In the genomic region with DNA sequence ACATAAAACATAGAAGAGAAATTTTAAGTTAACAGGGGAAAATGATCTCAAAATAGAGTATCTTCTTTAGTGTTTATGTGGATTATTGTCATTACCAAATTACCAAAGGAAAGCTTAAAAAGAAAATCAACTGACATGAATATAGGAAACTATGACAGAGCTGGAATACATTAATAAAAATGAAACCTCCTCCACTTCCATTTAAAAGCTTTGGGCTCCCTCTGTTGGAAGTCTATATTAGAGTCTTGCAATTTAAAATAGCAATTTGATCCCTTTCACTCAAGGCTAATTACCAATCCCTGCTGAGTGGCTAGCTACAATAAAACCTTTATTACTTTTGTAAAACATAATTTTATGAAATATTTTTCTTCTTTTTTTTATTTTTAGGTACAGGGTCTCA, we compare ENCODE assay signal across 8 cellular contexts.
A peak's percentile ranks its signal among the peaks of the same experiment; 100 is the strongest.
DNase-seq lines count a peak whose midpoint lies in the region; ATAC-seq and TF ChIP-seq lines count a peak whose summit lies in the region.

No MANE protein-coding gene starts in this region.

- peaks cover 20% of the 10 kb centered on the region for H3K36me3 Mint-ChIP-seq in activated CD8-positive, alpha-beta memory T cell treated with anti-CD3 and anti-CD28 coated beads, Interleukin-2, amount 10 ng/mL, durations not matched to agents 7 days and 5 days
- H3K36me3 Mint-ChIP-seq in activated B cell treated with CpG ODN at 0.5 μM for 24 hours (ENCODE audit: low read depth): peaks cover 4% of the 10 kb centered on the region

- TF ChIP-seq CTCF in activated B cell treated with CpG ODN at 0.5 μM for 24 hours (IDR thresholded peaks at IDR 0.05) (no peak), uterus (IDR thresholded peaks at IDR 0.05) (peak; percentile 40 to 56 (median 53))

- H3K9me3 Mint-ChIP-seq in activated CD8-positive, alpha-beta memory T cell treated with anti-CD3 and anti-CD28 coated beads, Interleukin-2, amount 10 ng/mL, durations not matched to agents 7 days and 5 days (ENCODE audit: low read depth): no peaks in the 10 kb centered on the region
- H3K9me3 Mint-ChIP-seq in activated B cell treated with CpG ODN at 0.5 μM for 24 hours: no peaks in the 10 kb centered on the region

- no peaks in the 10 kb centered on the region for H3K27me3 ChIP-seq in uterus

- H3K9me3 ChIP-seq in uterus: no peaks in the 10 kb centered on the region

- H3K27ac Mint-ChIP-seq in activated CD8-positive, alpha-beta memory T cell treated with anti-CD3 and anti-CD28 coated beads, Interleukin-2, amount 10 ng/mL, durations not matched to agents 7 days and 5 days: no peak overlapping the region
- H3K27ac Mint-ChIP-seq in activated B cell treated with CpG ODN at 0.5 μM for 24 hours: no peak overlapping the region

- CTCF ChIA-PET in activated CD8-positive, alpha-beta memory T cell treated with anti-CD3 and anti-CD28 coated beads, Interleukin-2, amount 10 ng/mL, durations not matched to agents 7 days and 5 days (lab: Charles Lee): interaction anchor here (1.0 to 1.7 kb wide), 4 partner anchors 12 to 919 kb away, joined by 3 to 9 read pairs (median 4); no protein-coding TSS in a partner anchor
- CTCF ChIA-PET in activated B cell treated with CpG ODN at 0.5 μM for 24 hours (lab: Charles Lee): interaction anchor here (1.2 to 3.4 kb wide), 4 partner anchors 310 to 919 kb away, joined by 6 to 23 read pairs (median 8); no protein-coding TSS in a partner anchor

- H3K4me1 Mint-ChIP-seq in activated CD8-positive, alpha-beta memory T cell treated with anti-CD3 and anti-CD28 coated beads, Interleukin-2, amount 10 ng/mL, durations not matched to agents 7 days and 5 days: peaks cover 29% of the 10 kb centered on the region
- H3K4me1 Mint-ChIP-seq in activated B cell treated with CpG ODN at 0.5 μM for 24 hours: peaks cover 43% of the 10 kb centered on the region

- intact Hi-C loops in activated B cell treated with CpG ODN at 0.5 μM for 24 hours (cut with micrococcal nuclease) (loop anchor here (1.0 to 5.0 kb wide), 11 partner anchors 131 to 1565 kb away; a partner anchor contains a TSS), uterus (cut with DNase I; ENCODE audit: low total_unique reads) (no loop called here)

- TF ChIP-seq POLR2A in uterus (IDR thresholded peaks at IDR 0.05): no peak

- POLR2A ChIA-PET in activated B cell treated with CpG ODN at 0.5 μM for 24 hours (lab: Charles Lee): no interaction called here

- no peaks in the 10 kb centered on the region for H3K36me3 ChIP-seq in uterus

- H3K27me3 Mint-ChIP-seq in activated CD8-positive, alpha-beta memory T cell treated with anti-CD3 and anti-CD28 coated beads, Interleukin-2, amount 10 ng/mL, durations not matched to agents 7 days and 5 days: no peaks in the 10 kb centered on the region
- H3K27me3 Mint-ChIP-seq in activated B cell treated with CpG ODN at 0.5 μM for 24 hours: no peaks in the 10 kb centered on the region

- H3K27ac ChIP-seq in uterus: no peak overlapping the region

- peaks cover 0 to 5% of the 10 kb centered on the region in 2 donors for H3K4me1 ChIP-seq in uterus

- DNase-seq in activated CD8-positive, alpha-beta memory T cell treated with anti-CD3 and anti-CD28 coated beads, Interleukin-2, amount 10 ng/mL, durations not matched to agents 7 days and 5 days: no peak
- DNase-seq in activated CD8-positive, alpha-beta memory T cell treated with anti-CD3 and anti-CD28 coated beads for 24 hours: no peak
- DNase-seq in NCI-H1417 treated with DMSO at 0.1 percent for 48 hours (lab: John Stamatoyannopoulos, UW): peak; percentile 32
- no peak for DNase-seq in activated B cell treated with CpG ODN at 0.5 μM for 24 hours
- DNase-seq in iPS-NIHi11 (ENCODE audit: low spot score): peak; percentile 29
- no peak for DNase-seq in uterus

- no peak overlapping the region for H3K4me3 Mint-ChIP-seq in activated CD8-positive, alpha-beta memory T cell treated with anti-CD3 and anti-CD28 coated beads, Interleukin-2, amount 10 ng/mL, durations not matched to agents 7 days and 5 days
- H3K4me3 Mint-ChIP-seq in activated B cell treated with CpG ODN at 0.5 μM for 24 hours: no peak overlapping the region

- ATAC-seq in activated CD8-positive, alpha-beta memory T cell treated with anti-CD3 and anti-CD28 coated beads, Interleukin-2, amount 10 ng/mL, durations not matched to agents 7 days and 5 days: peak; percentile 43
- ATAC-seq in activated B cell treated with CpG ODN at 0.5 μM for 24 hours (ENCODE audit: low read depth) (peak; percentile 34), GM21526 (IDR thresholded peaks at IDR 0.05; ENCODE audit: low FRiP score, unreplicated experiment) (no peak), GM19395 (IDR thresholded peaks at IDR 0.05; ENCODE audit: unreplicated experiment) (no peak)

- H3K4me3 ChIP-seq in uterus: no peak overlapping the region

Comparison
In these comparisons a context has a peak if more than half of its experiments do, and no peak if none do; other contexts are left out.
1. ATAC-seq: peak in activated CD8-positive, alpha-beta memory T cell treated with anti-CD3 and anti-CD28 coated beads, Interleukin-2, amount 10 ng/mL, durations not matched to agents 7 days and 5 days (single experiment) and activated B cell treated with CpG ODN at 0.5 μM for 24 hours (single experiment); none in GM21526 (single experiment) and GM19395 (single experiment).
2. DNase-seq: peak in NCI-H1417 treated with DMSO at 0.1 percent for 48 hours (single experiment) and iPS-NIHi11 (single experiment); none in activated CD8-positive, alpha-beta memory T cell treated with anti-CD3 and anti-CD28 coated beads, Interleukin-2, amount 10 ng/mL, durations not matched to agents 7 days and 5 days (single experiment), activated CD8-positive, alpha-beta memory T cell treated with anti-CD3 and anti-CD28 coated beads for 24 hours (single experiment), activated B cell treated with CpG ODN at 0.5 μM for 24 hours (single experiment) and uterus (0 of 2).